ENCODE assay signal across 21 cellular contexts in the genomic region with DNA sequence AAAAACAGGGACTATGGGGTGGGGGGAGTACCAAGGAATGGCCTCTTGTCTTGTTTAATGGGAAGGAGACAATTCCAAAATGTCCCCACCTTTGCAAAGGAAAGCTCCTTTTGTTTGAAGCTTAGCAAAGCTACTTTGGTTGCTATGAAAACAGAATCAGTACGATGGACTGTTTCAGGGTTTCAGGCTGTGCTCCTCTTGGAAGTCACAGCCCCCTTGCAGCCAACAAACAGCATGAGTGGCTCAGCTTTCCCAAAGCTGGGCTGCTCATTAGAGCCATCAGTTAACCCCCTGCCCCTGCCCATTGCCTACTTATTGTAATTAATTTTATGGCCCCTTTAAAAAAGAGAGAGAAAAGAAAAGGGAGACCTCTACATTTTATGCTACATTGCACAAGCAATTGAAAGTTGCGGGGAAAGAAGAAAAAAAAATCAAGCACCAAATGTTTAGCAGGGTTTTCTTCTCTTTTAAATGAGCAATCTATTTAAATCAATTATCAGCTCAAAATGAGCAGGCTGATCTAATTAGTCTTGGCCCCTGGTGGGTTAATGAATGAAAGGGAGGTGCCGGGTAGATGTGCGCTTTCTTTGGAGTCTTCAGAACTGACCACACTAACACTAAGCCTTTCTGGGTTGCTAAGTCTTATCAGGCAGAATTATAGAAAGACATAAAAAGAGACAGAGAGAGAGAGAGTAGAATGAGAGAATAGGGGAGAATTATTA.
DNase-seq lines count a peak whose midpoint lies in the region; ATAC-seq and TF ChIP-seq lines count a peak whose summit lies in the region.
"Had no signal": no experiment of that assay in that cellular context is flagged by ENCODE, and none has a peak within 500 bp of the region (broad histone marks: within the 10 kb centered on the region; RNA-seq: fewer than 3 reads in every experiment).

No MANE protein-coding gene starts in this region.

- POLR2A ChIA-PET in PC-3 (lab: Charles Lee; ENCODE audit: unreplicated experiment): no interaction called here
- POLR2A ChIA-PET in naive thymus-derived CD8-positive, alpha-beta T cell (lab: Charles Lee): no interaction called here

- DNase-seq in GM23338 (ENCODE audit: low spot score) (no peak), PC-3 (no peak), ecto neural progenitor cell (ENCODE audit: low spot score) (peak; percentile 66), neural progenitor cell (ENCODE audit: low spot score) (peak; percentile 79), dorsolateral prefrontal cortex (no peak)
- no peak for DNase-seq in naive thymus-derived CD8-positive, alpha-beta T cell
- DNase-seq: CD8-positive, alpha-beta T cell; DMS 273 treated with DMSO at 0.1 percent for 48 hours; DMS53; DND-41; EL; GOT3; H7; KBM-7 had no signal

- H3K36me3 ChIP-seq in GM23338 (ENCODE audit: insufficient read depth) (no peaks in the 10 kb centered on the region), PC-3 (ENCODE audit: low read depth, low read length) (no peaks in the 10 kb centered on the region), neural progenitor cell (no peaks in the 10 kb centered on the region)
- H3K36me3 ChIP-seq: BLaER1 treated with 17β-estradiol and CSF1 and Interleukin-3, amounts not matched to agents 10 nM and 100 nM had no signal

- BruUV-seq in PC-3 (replicated peaks; lab: Mats Ljungman, UMichigan): no TSS peak

- H3K4me2 ChIP-seq in GM23338 (peak overlapping the region; percentile 27), PC-3 (ENCODE audit: low read length) (no peak overlapping the region), neural progenitor cell (peak overlapping the region; percentile 21)

- H3K27ac ChIP-seq in GM23338 (ENCODE audit: low read depth): no peak overlapping the region
- H3K27ac ChIP-seq in PC-3 (ENCODE audit: low read length): peak overlapping the region; percentile 65
- no peak overlapping the region for H3K27ac ChIP-seq in neural progenitor cell
- no peak overlapping the region for H3K27ac ChIP-seq in dorsolateral prefrontal cortex
- H3K27ac ChIP-seq: BLaER1 treated with 17β-estradiol and CSF1 and Interleukin-3, amounts not matched to agents 10 nM and 100 nM had no signal

- H3K27me3 ChIP-seq in GM23338 (ENCODE audit: insufficient read depth): no peaks in the 10 kb centered on the region
- no peaks in the 10 kb centered on the region for H3K27me3 ChIP-seq in PC-3 (ENCODE audit: low read length)
- peaks cover 100% of the 10 kb centered on the region for H3K27me3 ChIP-seq in neural progenitor cell
- peaks cover 0 to 54% (median 8%) of the 10 kb centered on the region in 45 donors for H3K27me3 ChIP-seq in dorsolateral prefrontal cortex
- H3K27me3 ChIP-seq: BLaER1 treated with 17β-estradiol and CSF1 and Interleukin-3, amounts not matched to agents 10 nM and 100 nM had no signal

- CTCF ChIA-PET in PC-3 (lab: Charles Lee): no interaction called here

- H3K9me3 Mint-ChIP-seq in GM23338 (no peaks in the 10 kb centered on the region), neural progenitor cell (peaks cover 2% of the 10 kb centered on the region)
- peaks cover 0 to 2% (median 0%) of the 10 kb centered on the region in 9 donors for H3K9me3 Mint-ChIP-seq in naive thymus-derived CD8-positive, alpha-beta T cell
- H3K9me3 Mint-ChIP-seq: CD8-positive, alpha-beta T cell; IgD-negative memory B cell had no signal

- peaks cover 7% of the 10 kb centered on the region for H3K27me3 Mint-ChIP-seq in GM23338 (ENCODE audit: insufficient read depth, low read depth, poor library complexity)
- peaks cover 26% of the 10 kb centered on the region for H3K27me3 Mint-ChIP-seq in neural progenitor cell (ENCODE audit: insufficient read depth, low read depth)
- peaks cover 7 to 30% (median 17%) of the 10 kb centered on the region in 5 donors for H3K27me3 Mint-ChIP-seq in naive thymus-derived CD8-positive, alpha-beta T cell

- no peaks in the 10 kb centered on the region for H3K9me3 ChIP-seq in PC-3 (ENCODE audit: low read length)
- no peaks in the 10 kb centered on the region for H3K9me3 ChIP-seq in neural progenitor cell (ENCODE audit: low read depth)
- H3K9me3 ChIP-seq: BLaER1 treated with 17β-estradiol and CSF1 and Interleukin-3, amounts not matched to agents 10 nM and 100 nM had no signal

- H3K79me2 ChIP-seq in GM23338 (replicated peaks; ENCODE audit: insufficient read depth) (no peaks in the 10 kb centered on the region), PC-3 (ENCODE audit: low read length) (no peaks in the 10 kb centered on the region), neural progenitor cell (ENCODE audit: low read depth) (no peaks in the 10 kb centered on the region)

- H4K20me1 ChIP-seq in GM23338 (replicated peaks; ENCODE audit: insufficient read depth): no peaks in the 10 kb centered on the region
- no peaks in the 10 kb centered on the region for H4K20me1 ChIP-seq in PC-3 (ENCODE audit: low read length)
- peaks cover 76% of the 10 kb centered on the region for H4K20me1 ChIP-seq in neural progenitor cell (ENCODE audit: low read depth)
- H4K20me1 ChIP-seq: BLaER1 treated with 17β-estradiol and CSF1 and Interleukin-3, amounts not matched to agents 10 nM and 100 nM had no signal

- H2AFZ ChIP-seq in GM23338 (no peak overlapping the region), PC-3 (ENCODE audit: low read length) (no peak overlapping the region), neural progenitor cell (replicated peaks) (no peak overlapping the region)

- no peaks in the 10 kb centered on the region for H3F3A ChIP-seq in GM23338 (replicated peaks; ENCODE audit: low read depth)
- H3F3A ChIP-seq in PC-3 (ENCODE audit: low read length, unreplicated experiment): no peaks in the 10 kb centered on the region
- H3F3A ChIP-seq in neural progenitor cell (ENCODE audit: low read depth): peaks cover 18% of the 10 kb centered on the region

- peaks cover 24% of the 10 kb centered on the region for H3K4me1 ChIP-seq in GM23338 (ENCODE audit: insufficient read depth)
- H3K4me1 ChIP-seq in PC-3 (ENCODE audit: insufficient read depth, low read length): peaks cover 19% of the 10 kb centered on the region
- H3K4me1 ChIP-seq in neural progenitor cell: peaks cover 12% of the 10 kb centered on the region

- peak overlapping the region; percentile 15; the same call in 1 of the 2 replicates for H3K9ac ChIP-seq in PC-3 (ENCODE audit: low read length)
- H3K9ac ChIP-seq in neural progenitor cell: no peak overlapping the region
- H3K9ac ChIP-seq: BLaER1 treated with 17β-estradiol and CSF1 and Interleukin-3, amounts not matched to agents 10 nM and 100 nM had no signal

- H3K9me2 ChIP-seq in GM23338 (ENCODE audit: insufficient read depth): no peaks in the 10 kb centered on the region
- H3K9me2 ChIP-seq in PC-3 (replicated peaks; ENCODE audit: low read length): no peaks in the 10 kb centered on the region

- H3K4me3 ChIP-seq in GM23338: no peak overlapping the region
- H3K4me3 ChIP-seq in PC-3 (ENCODE audit: low read length): no peak overlapping the region
- H3K4me3 ChIP-seq in neural progenitor cell: no peak overlapping the region
- H3K4me3 ChIP-seq in dorsolateral prefrontal cortex: no peak overlapping the region
- H3K4me3 ChIP-seq: BLaER1 treated with 17β-estradiol and CSF1 and Interleukin-3, amounts not matched to agents 10 nM and 100 nM; GM12878 had no signal

- no peak overlapping the region for H3K27ac Mint-ChIP-seq in GM23338
- no peak overlapping the region for H3K27ac Mint-ChIP-seq in neural progenitor cell
- no peak overlapping the region for H3K27ac Mint-ChIP-seq in naive thymus-derived CD8-positive, alpha-beta T cell
- H3K27ac Mint-ChIP-seq: B cell; CD8-positive, alpha-beta T cell; IgD-negative memory B cell had no signal

- intact Hi-C loops in PC-3 (cut with micrococcal nuclease) (loop anchor here (5.0 kb wide), 3 partner anchors 89 to 151 kb away; no protein-coding TSS in a partner anchor), dorsolateral prefrontal cortex (cut with DNase I) (loop anchor here in 1 of 2 donors (10.0 kb wide), 1 partner anchor 482 kb away; no protein-coding TSS in a partner anchor)

- TF ChIP-seq CTCF in GM23338 (conservative IDR thresholded peaks at IDR 0.05; ENCODE audit: low read depth in 2 of 2): no peak
- TF ChIP-seq CTCF in PC-3 (conservative IDR thresholded peaks at IDR 0.05; ENCODE audit: low read depth, low read length): no peak
- TF ChIP-seq CTCF in neural progenitor cell (IDR thresholded peaks at IDR 0.05): no peak
- no peak for TF ChIP-seq CTCF in dorsolateral prefrontal cortex (IDR thresholded peaks at IDR 0.05 in 54 of 56, conservative IDR thresholded peaks at IDR 0.05 in 2 of 56; ENCODE audit: low read depth in 1 of 56, partially characterized antibody in 56 of 56)

- ATAC-seq in GM23338 (no peak), PC-3 (peak; percentile 36; the same call in 1 of the 2 replicates), GM21526 (IDR thresholded peaks at IDR 0.05; ENCODE audit: low FRiP score, unreplicated experiment) (no peak), HG02763 (IDR thresholded peaks at IDR 0.05; ENCODE audit: unreplicated experiment) (no peak)
- no peak for ATAC-seq in naive thymus-derived CD8-positive, alpha-beta T cell
- ATAC-seq: CD8-positive, alpha-beta T cell; GM12878; HepG2 had no signal

- peaks cover 35% of the 10 kb centered on the region for H3K4me1 Mint-ChIP-seq in GM23338
- peaks cover 38% of the 10 kb centered on the region for H3K4me1 Mint-ChIP-seq in neural progenitor cell
- H3K4me1 Mint-ChIP-seq in naive thymus-derived CD8-positive, alpha-beta T cell: peaks cover 0 to 2% (median 0%) of the 10 kb centered on the region in 4 donors
- H3K4me1 Mint-ChIP-seq: B cell, IgD-negative memory B cell had no signal

- H3K36me3 Mint-ChIP-seq in GM23338 (ENCODE audit: low read depth) (no peaks in the 10 kb centered on the region), neural progenitor cell (no peaks in the 10 kb centered on the region)
- H3K36me3 Mint-ChIP-seq in naive thymus-derived CD8-positive, alpha-beta T cell: no peaks in the 10 kb centered on the region
- H3K36me3 Mint-ChIP-seq: CD8-positive, alpha-beta T cell; IgD-negative memory B cell had no signal

- H3K4me3 Mint-ChIP-seq in GM23338 (no peak overlapping the region), neural progenitor cell (peak overlapping the region; percentile 27)
- H3K4me3 Mint-ChIP-seq in naive thymus-derived CD8-positive, alpha-beta T cell: no peak overlapping the region
- H3K4me3 Mint-ChIP-seq: B cell; CD8-positive, alpha-beta T cell had no signal

TF ChIP-seq in GM23338, 12 proteins besides CTCF, POLR2A, EP300 and RAD21 (continues in another document):
- no peak for TF ChIP-seq CREB1 (CRISPR knock-in tag; IDR thresholded peaks at IDR 0.05; ENCODE audit: low read depth)

Comparison
In these comparisons a context has a peak if more than half of its experiments do, and no peak if none do; other contexts are left out.
1. DNase-seq: peak in ecto neural progenitor cell (single experiment) and neural progenitor cell (single experiment); none in GM23338 (single experiment), PC-3 (single experiment), dorsolateral prefrontal cortex (0 of 10) and naive thymus-derived CD8-positive, alpha-beta T cell (0 of 10).